19 cellular contexts compared by ENCODE assay signal in the genomic region with DNA sequence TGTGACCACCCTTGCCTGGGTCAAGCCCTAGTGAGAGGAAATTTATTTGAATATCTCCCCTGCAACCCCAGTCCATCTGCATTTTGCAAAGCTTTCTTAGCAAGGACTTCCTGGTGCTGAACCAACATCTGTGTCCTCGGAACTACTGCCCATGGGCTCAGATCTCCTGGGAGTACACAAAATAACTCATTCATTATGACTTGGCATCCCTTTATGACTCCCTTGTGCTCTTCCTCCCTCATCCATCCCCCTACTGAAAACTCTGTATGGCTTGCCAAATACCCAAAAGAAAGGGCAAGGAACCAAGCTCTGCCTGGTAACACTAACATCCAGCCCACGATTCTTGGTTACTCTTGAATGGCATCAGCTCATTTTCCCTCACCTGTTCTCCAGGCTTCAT.
A peak's percentile ranks its signal among the peaks of the same experiment; 100 is the strongest.
DNase-seq lines count a peak whose midpoint lies in the region; ATAC-seq, FAIRE-seq and TF ChIP-seq lines count a peak whose summit lies in the region.
"Had no signal": no experiment of that assay in that cellular context is flagged by ENCODE, and none has a peak within 500 bp of the region (broad histone marks: within the 10 kb centered on the region; RNA-seq: fewer than 3 reads in every experiment).

No MANE protein-coding gene starts in this region.

- H3K36me3 ChIP-seq in breast epithelium (no peaks in the 10 kb centered on the region), mammary epithelial cell (ENCODE audit: insufficient read depth, low read length) (no peaks in the 10 kb centered on the region)

- no peak overlapping the region for H2AFZ ChIP-seq in mammary epithelial cell (ENCODE audit: low read depth, low read length)
- H2AFZ ChIP-seq: PC-9 had no signal

- H3K79me2 ChIP-seq in mammary epithelial cell (ENCODE audit: insufficient read depth, low read length), result no peaks in the 10 kb centered on the region

- H3K27ac ChIP-seq in breast epithelium (peak overlapping the region; percentile 27 to 55), mammary epithelial cell (ENCODE audit: insufficient read depth, low read depth, low read length) (no peak overlapping the region)
- H3K27ac ChIP-seq: 22Rv1, PC-9 had no signal

- H3K27me3 ChIP-seq in breast epithelium, result no peaks in the 10 kb centered on the region
- H3K27me3 ChIP-seq in mammary epithelial cell (ENCODE audit: insufficient read depth, low read length), result peaks cover 12% of the 10 kb centered on the region

- H3K9ac ChIP-seq in mammary epithelial cell (ENCODE audit: insufficient read depth, low read length), result no peak overlapping the region

- peaks cover 3% of the 10 kb centered on the region for H3K36me3 Mint-ChIP-seq in neural crest cell (ENCODE audit: low read depth)
- H3K36me3 Mint-ChIP-seq: CD14-positive monocyte had no signal

- peak; percentile 87 for FAIRE-seq in frontal cortex (lab: Jason Lieb, UNC)
- FAIRE-seq: GM12878 had no signal

- TF ChIP-seq CTCF in breast epithelium (IDR thresholded peaks at IDR 0.05) (no peak), mammary epithelial cell (conservative IDR thresholded peaks at IDR 0.05 in 1 of 2, IDR thresholded peaks at IDR 0.05 in 1 of 2; ENCODE audit: extremely low read depth in 1 of 2, insufficient read depth in 1 of 2, low read depth in 1 of 2, low read length in 2 of 2) (no peak), neural crest cell (conservative IDR thresholded peaks at IDR 0.05) (no peak)

- ATAC-seq in GM21825 (IDR thresholded peaks at IDR 0.05; ENCODE audit: unreplicated experiment), result no peak
- ATAC-seq in GM21526 (IDR thresholded peaks at IDR 0.05; ENCODE audit: low FRiP score, unreplicated experiment), result no peak
- ATAC-seq in HG02759 (IDR thresholded peaks at IDR 0.05; ENCODE audit: unreplicated experiment), result no peak
- ATAC-seq: GM12878 had no signal

- BruUV-seq in mammary epithelial cell (replicated peaks; lab: Mats Ljungman, UMichigan), result no TSS peak

- DNase-seq in breast epithelium (ENCODE audit: low spot score in 2 of 2), result peak in 1 of 2 donors; percentile 64
- no peak for DNase-seq in mammary epithelial cell
- DNase-seq in frontal cortex (ENCODE audit: low spot score in 2 of 2), result peak in 1 of 2 donors; percentile 30
- no peak for DNase-seq in neural crest cell (ENCODE audit: low read depth, low spot score)
- no peak for DNase-seq in GM19238 (ENCODE audit: insufficient read length, low spot score)
- DNase-seq: Calu3, DMS79, H9, Kasumi-1, NCI-H1105 treated with DMSO at 0.1 percent for 48 hours, NCI-H187, NCI-H69, PC-9 had no signal

- intact Hi-C loops in breast epithelium (cut with DNase I; ENCODE audit: low total_unique reads) (no loop called here), mammary epithelial cell (cut with micrococcal nuclease) (no loop called here)

- no peak overlapping the region for H3K4me3 Mint-ChIP-seq in neural crest cell
- H3K4me3 Mint-ChIP-seq: CD14-positive monocyte, H9 had no signal

- WGBS in mammary epithelial cell (ENCODE audit: low coverage, missing lambda C conversion rate), result 13% methylated on average over 2 of the region's 2 CpGs

- H3K4me3 ChIP-seq in breast epithelium (no peak overlapping the region), mammary epithelial cell (replicated peaks in 1 of 3; ENCODE audit: insufficient read depth in 1 of 3, low read depth in 2 of 3, low read length in 3 of 3) (no peak overlapping the region)
- H3K4me3 ChIP-seq: GM12878, PC-9 had no signal

- H3K27me3 Mint-ChIP-seq in neural crest cell (ENCODE audit: low read depth), result no peaks in the 10 kb centered on the region

- peaks cover 2% of the 10 kb centered on the region for H3K4me1 Mint-ChIP-seq in neural crest cell
- H3K4me1 Mint-ChIP-seq: CD14-positive monocyte, H9 had no signal

- H3K9me3 ChIP-seq in breast epithelium, result no peaks in the 10 kb centered on the region
- no peaks in the 10 kb centered on the region for H3K9me3 ChIP-seq in mammary epithelial cell (replicated peaks; ENCODE audit: insufficient read depth, low read length)

- dilution Hi-C loops in mammary epithelial cell (cut with HindIII; ENCODE audit: low sequenced_read_pairs), result no loop called here

- no peaks in the 10 kb centered on the region for H3K4me1 ChIP-seq in breast epithelium
- no peaks in the 10 kb centered on the region for H3K4me1 ChIP-seq in mammary epithelial cell (ENCODE audit: insufficient read depth, low read length)

- H3K27ac Mint-ChIP-seq in neural crest cell (ENCODE audit: unreplicated experiment), result peak overlapping the region; percentile 88
- H3K27ac Mint-ChIP-seq: CD14-positive monocyte, H9 had no signal

- in situ Hi-C loops in mammary epithelial cell (cut with MboI; ENCODE audit: low sequenced_read_pairs in 2 of 2), result no loop called here

- no peaks in the 10 kb centered on the region for H4K20me1 ChIP-seq in mammary epithelial cell (ENCODE audit: insufficient read depth, low read length)

- peaks cover 3% of the 10 kb centered on the region for H3K9me3 Mint-ChIP-seq in neural crest cell
- H3K9me3 Mint-ChIP-seq: H9 had no signal

- CTCF ChIA-PET in mammary epithelial cell (lab: Charles Lee; ENCODE audit: low non-redundant PET), result no interaction called here

- TF ChIP-seq POLR2A in breast epithelium (IDR thresholded peaks at IDR 0.05), result no peak

- no peak overlapping the region for H3K4me2 ChIP-seq in mammary epithelial cell (ENCODE audit: insufficient read depth, low read depth, low read length)
- H3K4me2 ChIP-seq: PC-9 had no signal
